1 cellular context compared by ENCODE assay signal in genomic region chr22:49827853-49828598, GRCh38.
TF ChIP-seq lines count a peak whose summit lies in the region.

Gene BRD1 (minus strand): TSS chr22:49827873. CDS start chr22:49824317, 3,556 bp downstream.

TF ChIP-seq in K562, 482 proteins besides CTCF, POLR2A, EP300 and RAD21 (continued from another document and continues in another):
- TF ChIP-seq ZBTB40 (IDR thresholded peaks at IDR 0.05) (no peak), ZBTB40 (CRISPR knock-in tag; IDR thresholded peaks at IDR 0.05) (no peak), POLR3A (IDR thresholded peaks at IDR 0.05; ENCODE audit: borderline replicate concordance, extremely low read depth, insufficient read depth, insufficient read length) (no peak), TAF1 (IDR thresholded peaks at IDR 0.05; ENCODE audit: control insufficient read depth, extremely low read depth, insufficient read depth, low read length, severe bottlenecking) (peak; percentile 59), RBM14 (IDR thresholded peaks at IDR 0.05; ENCODE audit: borderline replicate concordance, insufficient read depth, low read depth, low read length) (no peak), GMEB1 (CRISPR knock-in tag; IDR thresholded peaks at IDR 0.05) (peak; percentile 89), JUNB (CRISPR knock-in tag; conservative IDR thresholded peaks at IDR 0.05) (no peak), ZNF140 (CRISPR knock-in tag; IDR thresholded peaks at IDR 0.05) (no peak), ZBTB11 (CRISPR knock-in tag; IDR thresholded peaks at IDR 0.05) (no peak), MAZ (CRISPR knock-in tag; conservative IDR thresholded peaks at IDR 0.05 in 1 of 2, IDR thresholded peaks at IDR 0.05 in 1 of 2) (peak in 1 of 2 experiments; percentile 68; a peak in 2 of 4 replicates), DNMT1 (IDR thresholded peaks at IDR 0.05) (no peak), ZNF436 (CRISPR knock-in tag; IDR thresholded peaks at IDR 0.05) (no peak), ZC3H11A (IDR thresholded peaks at IDR 0.05; ENCODE audit: low read depth, low read length) (no peak), BDP1 (IDR thresholded peaks at IDR 0.05; ENCODE audit: insufficient read depth, insufficient read length) (no peak), MCM7 (IDR thresholded peaks at IDR 0.05) (no peak), ZNF407 (IDR thresholded peaks at IDR 0.05; ENCODE audit: low read depth) (no peak), PHF8 (IDR thresholded peaks at IDR 0.05; ENCODE audit: borderline replicate concordance, low read length) (peak; percentile 34; the same call in 1 of the 2 replicates), TAF15 (IDR thresholded peaks at IDR 0.05; ENCODE audit: low read depth, low read length) (no peak), NCOA2 (IDR thresholded peaks at IDR 0.05; ENCODE audit: partially characterized antibody in 2 of 2) (no peak), SNAPC5 (CRISPR knock-in tag; IDR thresholded peaks at IDR 0.05) (no peak), HMG20B (CRISPR knock-in tag; IDR thresholded peaks at IDR 0.05) (no peak), L3MBTL2 (IDR thresholded peaks at IDR 0.05) (no peak), ILF3 (IDR thresholded peaks at IDR 0.05; ENCODE audit: borderline replicate concordance) (no peak), CBFB (CRISPR knock-in tag; IDR thresholded peaks at IDR 0.05) (no peak), ZBTB33 (CRISPR knock-in tag; IDR thresholded peaks at IDR 0.05) (no peak), MIER1 (IDR thresholded peaks at IDR 0.05; ENCODE audit: low read depth) (no peak), E2F6 (IDR thresholded peaks at IDR 0.05; ENCODE audit: borderline replicate concordance in 1 of 2, extremely low read depth in 1 of 2, insufficient read depth in 1 of 2, insufficient read length in 1 of 2, low read depth in 1 of 2, low read length in 1 of 2, poor library complexity in 1 of 2, severe bottlenecking in 1 of 2) (peak in 1 of 2 experiments; percentile 17), CREBBP (IDR thresholded peaks at IDR 0.05; ENCODE audit: low read depth, low read length) (no peak), RB1 (IDR thresholded peaks at IDR 0.05; ENCODE audit: low read depth) (no peak), SREBF2 (CRISPR knock-in tag; IDR thresholded peaks at IDR 0.05) (no peak)
